Comparison of ENCODE assay signal across 10 cellular contexts in the genomic region with DNA sequence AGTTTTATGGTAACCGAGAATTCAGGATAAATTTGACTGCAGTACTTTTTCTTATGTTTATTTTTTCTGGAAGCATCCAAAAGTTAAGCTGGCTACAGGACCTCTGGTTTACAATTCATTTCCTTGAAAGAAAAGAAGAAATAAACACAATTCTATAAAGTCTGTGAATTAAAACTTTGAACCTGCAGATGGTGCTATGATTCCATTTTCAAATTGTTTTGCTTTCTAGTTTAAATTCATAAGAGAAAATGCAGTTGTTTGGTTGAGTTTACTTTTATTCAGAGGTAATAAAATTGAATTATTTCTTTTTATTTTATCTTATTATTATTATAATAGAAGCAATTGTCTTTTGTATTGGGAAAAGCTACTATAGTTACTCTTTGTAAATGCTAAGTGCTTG. TPM values are rescaled to one million over a fixed set of nuclear protein-coding genes. Genes with fewer than 3 reads are reported as not detected.
DNase-seq lines count a peak whose midpoint lies in the region; ATAC-seq and TF ChIP-seq lines count a peak whose summit lies in the region.
"Had no signal": no experiment of that assay in that cellular context is flagged by ENCODE, and none has a peak within 500 bp of the region (broad histone marks: within the 10 kb centered on the region; RNA-seq: fewer than 3 reads in every experiment).

No MANE protein-coding gene starts in this region.

- DNase-seq in G401 (ENCODE audit: low spot score) (peak; percentile 74), LNCaP clone FGC (ENCODE audit: low read depth) (no peak), cerebellar cortex (ENCODE audit: low spot score) (peak; percentile 69), mesendoderm (peak; percentile 9), HPDE6-E6E7 (ENCODE audit: extremely low spot score) (no peak)
- no peak for DNase-seq in CD4-positive, alpha-beta T cell
- DNase-seq: activated CD4-positive, CD25-positive, alpha-beta regulatory T cell treated with anti-CD3 and anti-CD28 coated beads, Interleukin-2, amount 50 U/mL, for 72 hours; adrenal gland; NCI-H774 had no signal

- ATAC-seq in CD4-positive, alpha-beta T cell (ENCODE audit: poor library complexity): no peak
- ATAC-seq in GM19467 (IDR thresholded peaks at IDR 0.05; ENCODE audit: unreplicated experiment): no peak

- H3K18ac ChIP-seq in mesendoderm (ENCODE audit: low read length): no peak overlapping the region

- WGBS in mesendoderm (ENCODE audit: extremely low coverage, insufficient coverage, low lambda C conversion rate): no CpG with 5 or more reads among the region's 1 CpG

- H3K27ac ChIP-seq in mesendoderm (ENCODE audit: low read depth, low read length): no peak overlapping the region
- H3K27ac ChIP-seq in CD4-positive, alpha-beta T cell (ENCODE audit: low read depth, low read length): no peak overlapping the region
- H3K27ac ChIP-seq: adrenal gland had no signal

- no peak overlapping the region for H2BK15ac ChIP-seq in mesendoderm (replicated peaks; ENCODE audit: low read depth)

- no peaks in the 10 kb centered on the region for H3K9me3 ChIP-seq in CD4-positive, alpha-beta T cell (ENCODE audit: control insufficient read depth, low read length)

- H3K27me3 Mint-ChIP-seq in CD4-positive, alpha-beta T cell: no peaks in the 10 kb centered on the region

- no peaks in the 10 kb centered on the region for H3K4me1 ChIP-seq in mesendoderm (ENCODE audit: control insufficient read depth, low read depth, low read length)
- H3K4me1 ChIP-seq: adrenal gland had no signal

- no peak overlapping the region for H3K4ac ChIP-seq in mesendoderm (ENCODE audit: low read depth, low read length)

- no peaks in the 10 kb centered on the region for H3K4me1 Mint-ChIP-seq in CD4-positive, alpha-beta T cell (ENCODE audit: low read depth)

- no peak overlapping the region for H3K4me3 Mint-ChIP-seq in CD4-positive, alpha-beta T cell

- CTCF ChIA-PET in CD4-positive, alpha-beta T cell (lab: Charles Lee): no interaction called here

- no peaks in the 10 kb centered on the region for H3K79me2 ChIP-seq in mesendoderm (ENCODE audit: control insufficient read depth, insufficient read depth, low read length)

- no peaks in the 10 kb centered on the region for H3K27me3 ChIP-seq in mesendoderm (ENCODE audit: insufficient read depth, low read length, poor library complexity)
- H3K27me3 ChIP-seq in CD4-positive, alpha-beta T cell (ENCODE audit: control insufficient read depth, insufficient read depth, low read length): no peaks in the 10 kb centered on the region
- H3K27me3 ChIP-seq: adrenal gland had no signal

- no peak overlapping the region for H3K9ac ChIP-seq in mesendoderm (ENCODE audit: low read length)

- H3K36me3 Mint-ChIP-seq in CD4-positive, alpha-beta T cell (ENCODE audit: low read depth): no peaks in the 10 kb centered on the region

- no peak overlapping the region for H3K27ac Mint-ChIP-seq in CD4-positive, alpha-beta T cell

- H2BK5ac ChIP-seq in mesendoderm (ENCODE audit: low read length): no peak overlapping the region

- H2AK5ac ChIP-seq in mesendoderm (ENCODE audit: low read length): no peak overlapping the region

- intact Hi-C loops in CD4-positive, alpha-beta T cell (cut with DNase I, micrococcal nuclease): no loop called here

- H3K9me3 Mint-ChIP-seq in CD4-positive, alpha-beta T cell: no peaks in the 10 kb centered on the region

- no peak overlapping the region for H2BK120ac ChIP-seq in mesendoderm (ENCODE audit: low read depth, low read length)

- H3K56ac ChIP-seq in mesendoderm (ENCODE audit: low read length): no peak overlapping the region

- H3K4me3 ChIP-seq in LNCaP clone FGC (ENCODE audit: low read depth, low read length) (no peak overlapping the region), mesendoderm (ENCODE audit: low read length) (no peak overlapping the region)
- H3K4me3 ChIP-seq: adrenal gland had no signal

- in situ Hi-C loops in G401 (cut with HindIII; ENCODE audit: low sequenced_read_pairs): no loop called here

- no peak overlapping the region for H4K8ac ChIP-seq in mesendoderm (ENCODE audit: low read depth, low read length)

- no peak overlapping the region for H4K5ac ChIP-seq in mesendoderm (ENCODE audit: low read length)

- no peak overlapping the region for H3K4me2 ChIP-seq in mesendoderm (ENCODE audit: low read length)

- H3K36me3 ChIP-seq in mesendoderm (ENCODE audit: control insufficient read depth, insufficient read depth, low read length): no peaks in the 10 kb centered on the region
- H3K36me3 ChIP-seq: adrenal gland had no signal

- POLR2A ChIA-PET in CD4-positive, alpha-beta T cell (lab: Charles Lee): no interaction called here

- 0 out of 2 replicates have a peak, but pooled peaks have one; percentile 10 for TF ChIP-seq CTCF in LNCaP clone FGC (IDR thresholded peaks at IDR 0.05; ENCODE audit: control insufficient read depth, extremely low read depth, insufficient read depth)
- TF ChIP-seq CTCF in CD4-positive, alpha-beta T cell (IDR thresholded peaks at IDR 0.05): no peak

- no peak overlapping the region for H3K23ac ChIP-seq in mesendoderm (ENCODE audit: low read length)

- H3K79me1 ChIP-seq in mesendoderm (ENCODE audit: low read length): no peaks in the 10 kb centered on the region

RNA-seq across cellular contexts. Expression of gene VIP, which starts 1.8 kb away (rescaled TPM):
- not detected in 2 replicates for total RNA-seq in G401 (2014; rRNA removed; shearing (Covaris generic))
- polyA plus RNA-seq in mesendoderm (2013, experiment 1 of 2): 0.03 TPM
- polyA plus RNA-seq in mesendoderm (2013, experiment 2 of 2): not detected
- total RNA-seq in CD4-positive, alpha-beta T cell: not detected

RNA-seq across cellular contexts. Expression of gene MYCT1, which starts 51.1 kb away (rescaled TPM):
- total RNA-seq in G401 (2014; rRNA removed; shearing (Covaris generic)): not detected in 2 replicates
- 7.0 TPM for polyA plus RNA-seq in mesendoderm (2013, experiment 1 of 2)
- polyA plus RNA-seq in mesendoderm (2013, experiment 2 of 2): 6.2 TPM
- not detected for total RNA-seq in CD4-positive, alpha-beta T cell

Comparison
In these comparisons a context has a peak if more than half of its experiments do, and no peak if none do; other contexts are left out.
1. DNase-seq: peak in G401 (single experiment), cerebellar cortex (single experiment) and mesendoderm (single experiment); none in LNCaP clone FGC (single experiment), CD4-positive, alpha-beta T cell (0 of 10) and HPDE6-E6E7 (single experiment).